ENCODE assay signal across 1 cellular context in the genomic region with DNA sequence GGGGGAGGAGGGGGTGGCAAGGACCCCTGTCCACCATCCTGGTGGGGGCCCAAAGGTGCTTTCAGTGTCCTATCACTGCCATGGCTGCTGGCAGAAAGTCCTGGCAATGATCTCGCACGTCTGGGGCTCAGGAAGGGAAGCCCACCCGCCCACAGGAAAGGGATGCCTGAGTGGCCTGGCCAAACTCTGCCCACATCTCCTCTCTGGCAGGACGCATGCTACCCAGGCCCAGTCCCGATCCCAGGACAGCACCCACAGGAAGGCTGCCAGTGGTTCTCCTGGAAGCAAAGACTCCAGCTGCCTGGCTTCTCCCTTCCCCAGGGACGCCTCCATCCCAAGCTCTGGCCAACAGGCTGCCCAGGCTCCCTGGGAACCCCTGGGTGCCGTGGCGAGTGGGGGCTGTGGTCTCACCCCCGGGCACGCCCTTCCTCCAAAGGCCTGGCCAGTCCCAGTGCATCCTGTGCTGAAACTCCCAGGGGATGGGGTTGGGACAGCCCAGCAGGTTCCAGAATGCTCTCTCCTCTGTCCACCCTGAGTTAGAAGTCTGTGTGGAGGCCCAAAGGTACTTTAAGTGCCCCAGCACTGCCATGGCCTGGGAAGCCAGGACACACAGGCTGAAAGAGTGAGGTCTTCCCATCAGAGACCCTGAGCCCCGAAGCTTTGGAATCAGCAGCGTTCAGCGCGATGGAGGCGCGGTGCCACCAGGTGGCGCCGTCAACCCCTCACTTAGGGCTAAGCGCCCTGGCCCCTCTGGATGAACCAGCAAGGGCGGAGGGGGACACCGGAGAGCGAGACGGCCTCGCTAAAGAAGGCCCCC.
TF ChIP-seq lines count a peak whose summit lies in the region.

No MANE protein-coding gene starts in this region.

TF ChIP-seq in HepG2, 621 proteins besides CTCF, POLR2A, EP300 and RAD21 (continued from another document):
- no peak for TF ChIP-seq RBFOX2 (IDR thresholded peaks at IDR 0.05; ENCODE audit: low read depth, low read length)
